27 cellular contexts compared by ENCODE assay signal in the genomic region with DNA sequence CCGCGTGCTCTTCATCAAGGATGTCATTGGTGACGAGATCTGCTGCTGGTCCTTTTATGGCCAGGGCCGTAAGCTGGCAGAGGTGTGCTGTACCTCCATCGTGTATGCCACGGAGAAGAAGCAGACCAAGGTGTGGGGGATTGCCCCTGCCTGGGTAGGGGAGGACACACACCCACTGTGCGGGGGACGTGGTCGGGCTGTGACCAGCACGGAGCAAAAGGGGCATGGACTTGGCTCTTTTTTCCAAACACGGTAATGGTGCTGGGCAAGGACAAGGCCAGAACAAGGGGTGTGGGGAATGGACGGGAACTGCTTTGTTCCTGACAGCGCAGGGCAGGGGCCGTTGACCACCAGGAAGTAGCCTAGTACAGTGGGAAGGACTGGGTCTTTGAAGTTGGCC. TPM values are rescaled to one million over a fixed set of nuclear protein-coding genes. Genes with fewer than 3 reads are reported as not detected.
DNase-seq lines count a peak whose midpoint lies in the region; ATAC-seq, FAIRE-seq and TF ChIP-seq lines count a peak whose summit lies in the region.
"Had no signal": no experiment of that assay in that cellular context is flagged by ENCODE, and none has a peak within 500 bp of the region (broad histone marks: within the 10 kb centered on the region; RNA-seq: fewer than 3 reads in every experiment).

No MANE protein-coding gene starts in this region.

- H3K9me2 ChIP-seq in OCI-LY1 (ENCODE audit: low read depth, low read length) = no peaks in the 10 kb centered on the region

- TF ChIP-seq CTCF in OCI-LY1 (IDR thresholded peaks at IDR 0.05; ENCODE audit: low read length) = no peak
- TF ChIP-seq CTCF in bronchial epithelial cell (IDR thresholded peaks at IDR 0.05; ENCODE audit: insufficient read depth, low read length, severe bottlenecking) = no peak
- no peak for TF ChIP-seq CTCF in spleen (IDR thresholded peaks at IDR 0.05 in 8 of 11, conservative IDR thresholded peaks at IDR 0.05 in 3 of 11)
- TF ChIP-seq CTCF in omental fat pad (IDR thresholded peaks at IDR 0.05) = no peak

- peak overlapping the region; percentile 75 for H3K27ac ChIP-seq in OCI-LY1 (ENCODE audit: low read depth, low read length, poor library complexity, severe bottlenecking)
- H3K27ac ChIP-seq in spleen = peak overlapping the region in 7 of 8 donors; percentile 49 to 98 (median 84)
- H3K27ac ChIP-seq: KMS-11, PC-9 had no signal

- no peak overlapping the region for H2AFZ ChIP-seq in OCI-LY1 (ENCODE audit: low read length)
- H2AFZ ChIP-seq: PC-9 had no signal

- H3K79me2 ChIP-seq in OCI-LY1 (ENCODE audit: insufficient read depth, low read length) = no peaks in the 10 kb centered on the region

- no peak for TF ChIP-seq POLR2A in spleen (IDR thresholded peaks at IDR 0.05)

- no peaks in the 10 kb centered on the region for H3K27me3 ChIP-seq in OCI-LY1 (ENCODE audit: insufficient read depth, low read length)
- no peaks in the 10 kb centered on the region for H3K27me3 ChIP-seq in bronchial epithelial cell (ENCODE audit: control insufficient read depth, insufficient read depth, low read length)
- H3K27me3 ChIP-seq in spleen (replicated peaks in 1 of 7) = no peaks in the 10 kb centered on the region

- no peak overlapping the region for H3K4me2 ChIP-seq in OCI-LY1 (ENCODE audit: low read length)
- H3K4me2 ChIP-seq: KMS-11, PC-9 had no signal

- intact Hi-C loops in cardiac septum (cut with DNase I) (loop anchor here (10.0 kb wide), 1 partner anchor 538 kb away; a partner anchor contains a TSS), Right ventricle myocardium superior (cut with DNase I) (no loop called here), spleen (cut with DNase I; ENCODE audit: low total_unique reads) (no loop called here)

- no peak overlapping the region for H3K9ac ChIP-seq in OCI-LY1 (ENCODE audit: low read length)
- H3K9ac ChIP-seq: KMS-11 had no signal

- H3K4me3 ChIP-seq in OCI-LY1 (ENCODE audit: low read depth, low read length, poor library complexity, severe bottlenecking) (no peak overlapping the region), bronchial epithelial cell (ENCODE audit: low read depth, low read length) (no peak overlapping the region), spleen (no peak overlapping the region)
- H3K4me3 ChIP-seq: PC-9 had no signal

- H3K9me3 ChIP-seq in OCI-LY1 (ENCODE audit: low read length) (no peaks in the 10 kb centered on the region), spleen (no peaks in the 10 kb centered on the region)

- 74 to 91% (median 85%) methylated on average over 14 of the region's 14 CpGs for WGBS in spleen, 5 donors

- DNase-seq in cardiac septum (ENCODE audit: low spot score) (peak; percentile 15), Right ventricle myocardium superior (no peak), bronchial epithelial cell (ENCODE audit: low read depth) (no peak), spleen (no peak), HK-2 (ENCODE audit: unreplicated experiment) (no peak), omental fat pad (ENCODE audit: low spot score) (no peak)
- DNase-seq: C1 segment of cervical spinal cord; Calu3; CD8-positive, alpha-beta T cell; DMS153; DND-41; MM.1S; NCI-H2029; NCI-H446; NCI-H524 treated with DMSO at 0.1 percent for 48 hours; NCI-H774; PC-9; SHP77 had no signal

- ATAC-seq in Right ventricle myocardium superior (ENCODE audit: poor library complexity) (no peak), HG03095 (IDR thresholded peaks at IDR 0.05; ENCODE audit: unreplicated experiment) (no peak), omental fat pad (ENCODE audit: low FRiP score) (no peak)
- ATAC-seq: CD8-positive, alpha-beta T cell had no signal

- FAIRE-seq in bronchial epithelial cell (lab: Jason Lieb, UNC) = peak; percentile 50
- FAIRE-seq: GM12892, H54 had no signal

- H3K36me3 ChIP-seq in OCI-LY1 (ENCODE audit: insufficient read depth, low read length) = peaks cover 52% of the 10 kb centered on the region
- H3K36me3 ChIP-seq in bronchial epithelial cell (ENCODE audit: control insufficient read depth, insufficient read depth, low read length) = peaks cover 34% of the 10 kb centered on the region
- peaks cover 11 to 88% (median 74%) of the 10 kb centered on the region in 6 donors for H3K36me3 ChIP-seq in spleen

- no peaks in the 10 kb centered on the region for H4K20me1 ChIP-seq in OCI-LY1 (ENCODE audit: insufficient read depth, low read length)

- no peaks in the 10 kb centered on the region for H3F3A ChIP-seq in OCI-LY1 (ENCODE audit: insufficient read depth, low read length)

- H3K4me1 ChIP-seq in OCI-LY1 (ENCODE audit: insufficient read depth, low read length, severe bottlenecking) (peaks cover 12% of the 10 kb centered on the region), spleen (peaks cover 0 to 98% (median 61%) of the 10 kb centered on the region in 6 donors)

RNA-seq across cellular contexts. Expression of a gene that starts 6.8 kb away (rescaled TPM):
- total RNA-seq in cardiac septum (58.5 TPM), Right ventricle myocardium superior (33.8 TPM), bronchial epithelial cell (29.0 and 40.7 TPM in 2 replicates), spleen (100 to 1,000 TPM in 4 of 7 donors, 10 to 100 TPM in 3; 83.8 to 154 (median 108) TPM), omental fat pad (10 to 100 TPM; 28.7 to 50.4 (median 40.4) TPM)
- 10 to 100 TPM; 15.2 to 34.2 (median 16.3) TPM for polyA plus RNA-seq in spleen

RNA-seq across cellular contexts. Expression of a gene that starts 7.0 kb away (rescaled TPM):
- 17.3 TPM for total RNA-seq in cardiac septum
- 11.2 TPM for total RNA-seq in Right ventricle myocardium superior
- total RNA-seq in bronchial epithelial cell = 37.8 and 43.7 TPM in 2 replicates
- total RNA-seq in spleen = 10 to 100 TPM; 28.4 to 52.2 (median 31.1) TPM
- 10 to 100 TPM; 46.8 to 52.8 (median 52.1) TPM for polyA plus RNA-seq in spleen
- 10 to 100 TPM; 28.8 to 36.0 (median 35.0) TPM for total RNA-seq in omental fat pad

RNA-seq across cellular contexts. Expression of a gene that starts 15.0 kb away (rescaled TPM):
- 127 TPM for total RNA-seq in cardiac septum
- total RNA-seq in Right ventricle myocardium superior = 158 TPM
- total RNA-seq in bronchial epithelial cell = 59.8 and 67.5 TPM in 2 replicates
- total RNA-seq in spleen = 10 to 100 TPM; 45.6 to 62.6 (median 49.0) TPM
- polyA plus RNA-seq in spleen = 10 to 100 TPM; 27.8 to 47.1 (median 38.7) TPM
- total RNA-seq in omental fat pad = 10 to 100 TPM; 62.7 to 86.0 (median 72.4) TPM

RNA-seq across cellular contexts. Expression of a gene that starts 22.7 kb away (rescaled TPM):
- not detected for total RNA-seq in cardiac septum
- not detected for total RNA-seq in Right ventricle myocardium superior
- total RNA-seq in bronchial epithelial cell = not detected in 2 replicates
- not detected for total RNA-seq in spleen
- polyA plus RNA-seq in spleen = not detected
- total RNA-seq in omental fat pad = not detected
- total RNA-seq: A673; Calu3; CD8-positive, alpha-beta T cell; HT1080; PC-9; RPMI7951; SK-MEL-5 had no signal

RNA-seq across cellular contexts. Expression of a gene that starts 23.3 kb away (rescaled TPM):
- 3.9 TPM for total RNA-seq in cardiac septum
- total RNA-seq in Right ventricle myocardium superior = 2.0 TPM
- 1.5 and 8.2 TPM in 2 replicates for total RNA-seq in bronchial epithelial cell
- total RNA-seq in spleen = 1 to 10 TPM; 3.1 to 7.3 (median 5.8) TPM
- polyA plus RNA-seq in spleen = 1 to 10 TPM; 1.5 to 3.2 (median 2.0) TPM
- total RNA-seq in omental fat pad = 1 to 10 TPM; 3.3 to 10.0 (median 5.1) TPM
